ENCODE assay signal across 9 cellular contexts in genomic region chr6:27667651-27668441, GRCh38.
A peak's percentile ranks its signal among the peaks of the same experiment; 100 is the strongest.
DNase-seq lines count a peak whose midpoint lies in the region; ATAC-seq and TF ChIP-seq lines count a peak whose summit lies in the region.
"Had no signal": no experiment of that assay in that cellular context is flagged by ENCODE, and none has a peak within 500 bp of the region (broad histone marks: within the 10 kb centered on the region; RNA-seq: fewer than 3 reads in every experiment).

No MANE protein-coding gene starts in this region.

- CTCF ChIA-PET in activated B cell treated with CpG ODN at 0.5 μM for 24 hours (lab: Charles Lee): interaction anchor here (1.1 kb wide), 1 partner anchor 85 kb away, joined by 3 read pairs; no protein-coding TSS in a partner anchor

- H3K27me3 ChIP-seq in BE2C (peaks cover 11% of the 10 kb centered on the region; the same call in 1 of the 2 replicates), iPS-20b (ENCODE audit: insufficient read depth, low read length) (peaks cover 65% of the 10 kb centered on the region)

- H3K4me3 ChIP-seq in BE2C (ENCODE audit: low read depth, low read length) (peak overlapping the region; percentile 57), iPS-20b (ENCODE audit: low read length) (peak overlapping the region; percentile 79)
- H3K4me3 ChIP-seq: left lung had no signal

- ATAC-seq in activated B cell treated with CpG ODN at 0.5 μM for 24 hours (ENCODE audit: low read depth): no peak
- no peak for ATAC-seq in stimulated activated memory B cell treated with anti-CD40 and anti-IgM and Interleukin-4, amounts not matched to agents 10 μg/mL and 1 μg/mL and 100 μg/mL, for 72 hours
- no peak for ATAC-seq in GM21576 (IDR thresholded peaks at IDR 0.05; ENCODE audit: unreplicated experiment)

- intact Hi-C loops in activated B cell treated with CpG ODN at 0.5 μM for 24 hours (cut with micrococcal nuclease): loop anchor here (1.0 to 5.0 kb wide), 5 partner anchors 12 to 389 kb away; no protein-coding TSS in a partner anchor

- DNase-seq in BE2C (no peak), HFFc6 (no peak), activated B cell treated with CpG ODN at 0.5 μM for 24 hours (no peak), NCI-H187 treated with DMSO at 0.1 percent for 48 hours (lab: John Stamatoyannopoulos, UW) (no peak), GM10266 (ENCODE audit: extremely low spot score) (no peak)
- DNase-seq: left lung had no signal

- peak overlapping the region; percentile 38; the same call in 1 of the 2 replicates for H3K9ac ChIP-seq in iPS-20b (ENCODE audit: low read depth, low read length)

- POLR2A ChIA-PET in activated B cell treated with CpG ODN at 0.5 μM for 24 hours (lab: Charles Lee): no interaction called here

- H3K27me3 Mint-ChIP-seq in HFFc6 (ENCODE audit: insufficient read depth): peaks cover 3% of the 10 kb centered on the region
- H3K27me3 Mint-ChIP-seq in activated B cell treated with CpG ODN at 0.5 μM for 24 hours: peaks cover 63% of the 10 kb centered on the region
- peaks cover 85% of the 10 kb centered on the region for H3K27me3 Mint-ChIP-seq in stimulated activated memory B cell treated with anti-CD40 and anti-IgM and Interleukin-4, amounts not matched to agents 10 μg/mL and 1 μg/mL and 100 μg/mL, for 72 hours

- TF ChIP-seq CTCF in BE2C (IDR thresholded peaks at IDR 0.05; ENCODE audit: low read depth, low read length) (no peak), HFFc6 (IDR thresholded peaks at IDR 0.05) (no peak), activated B cell treated with CpG ODN at 0.5 μM for 24 hours (IDR thresholded peaks at IDR 0.05) (no peak), GM10266 (IDR thresholded peaks at IDR 0.05; ENCODE audit: control insufficient read depth, insufficient read depth, low read depth, missing control alignments) (no peak)

- H3K9me3 ChIP-seq in BE2C (no peaks in the 10 kb centered on the region), iPS-20b (ENCODE audit: insufficient read depth, low read depth, low read length) (no peaks in the 10 kb centered on the region)
- H3K9me3 ChIP-seq: left lung had no signal

- no peaks in the 10 kb centered on the region for H3K36me3 Mint-ChIP-seq in HFFc6 (ENCODE audit: low read depth)
- peaks cover 2% of the 10 kb centered on the region for H3K36me3 Mint-ChIP-seq in activated B cell treated with CpG ODN at 0.5 μM for 24 hours (ENCODE audit: low read depth)
- H3K36me3 Mint-ChIP-seq in stimulated activated memory B cell treated with anti-CD40 and anti-IgM and Interleukin-4, amounts not matched to agents 10 μg/mL and 1 μg/mL and 100 μg/mL, for 72 hours: no peaks in the 10 kb centered on the region

- H3K27ac ChIP-seq in iPS-20b (ENCODE audit: low read length): no peak overlapping the region
- H3K27ac ChIP-seq: left lung had no signal

- H3K4me3 Mint-ChIP-seq in HFFc6: peak overlapping the region; percentile 88
- no peak overlapping the region for H3K4me3 Mint-ChIP-seq in activated B cell treated with CpG ODN at 0.5 μM for 24 hours
- H3K4me3 Mint-ChIP-seq in stimulated activated memory B cell treated with anti-CD40 and anti-IgM and Interleukin-4, amounts not matched to agents 10 μg/mL and 1 μg/mL and 100 μg/mL, for 72 hours: no peak overlapping the region

- H3K9me3 Mint-ChIP-seq in HFFc6 (no peaks in the 10 kb centered on the region), activated B cell treated with CpG ODN at 0.5 μM for 24 hours (peaks cover 15% of the 10 kb centered on the region)
- H3K9me3 Mint-ChIP-seq in stimulated activated memory B cell treated with anti-CD40 and anti-IgM and Interleukin-4, amounts not matched to agents 10 μg/mL and 1 μg/mL and 100 μg/mL, for 72 hours: peaks cover 12% of the 10 kb centered on the region

- H3K36me3 ChIP-seq in BE2C (no peaks in the 10 kb centered on the region), iPS-20b (ENCODE audit: insufficient read depth, low read depth, low read length) (no peaks in the 10 kb centered on the region)
- H3K36me3 ChIP-seq: left lung had no signal

- H3K27ac Mint-ChIP-seq in HFFc6 (peak overlapping the region; percentile 48; the same call in 1 of the 2 replicates), activated B cell treated with CpG ODN at 0.5 μM for 24 hours (peak overlapping the region; percentile 53)
- no peak overlapping the region for H3K27ac Mint-ChIP-seq in stimulated activated memory B cell treated with anti-CD40 and anti-IgM and Interleukin-4, amounts not matched to agents 10 μg/mL and 1 μg/mL and 100 μg/mL, for 72 hours

- H3K4me1 ChIP-seq in BE2C (no peaks in the 10 kb centered on the region; the same call in 1 of the 2 replicates), iPS-20b (ENCODE audit: insufficient read depth, low read length) (no peaks in the 10 kb centered on the region; the same call in 1 of the 2 replicates)

- H3K4me1 Mint-ChIP-seq in HFFc6 (ENCODE audit: low read depth): peaks cover 55% of the 10 kb centered on the region
- peaks cover 24% of the 10 kb centered on the region for H3K4me1 Mint-ChIP-seq in activated B cell treated with CpG ODN at 0.5 μM for 24 hours
- peaks cover 16% of the 10 kb centered on the region for H3K4me1 Mint-ChIP-seq in stimulated activated memory B cell treated with anti-CD40 and anti-IgM and Interleukin-4, amounts not matched to agents 10 μg/mL and 1 μg/mL and 100 μg/mL, for 72 hours
